Comparison of ENCODE assay signal across 8 cellular contexts in the genomic region with DNA sequence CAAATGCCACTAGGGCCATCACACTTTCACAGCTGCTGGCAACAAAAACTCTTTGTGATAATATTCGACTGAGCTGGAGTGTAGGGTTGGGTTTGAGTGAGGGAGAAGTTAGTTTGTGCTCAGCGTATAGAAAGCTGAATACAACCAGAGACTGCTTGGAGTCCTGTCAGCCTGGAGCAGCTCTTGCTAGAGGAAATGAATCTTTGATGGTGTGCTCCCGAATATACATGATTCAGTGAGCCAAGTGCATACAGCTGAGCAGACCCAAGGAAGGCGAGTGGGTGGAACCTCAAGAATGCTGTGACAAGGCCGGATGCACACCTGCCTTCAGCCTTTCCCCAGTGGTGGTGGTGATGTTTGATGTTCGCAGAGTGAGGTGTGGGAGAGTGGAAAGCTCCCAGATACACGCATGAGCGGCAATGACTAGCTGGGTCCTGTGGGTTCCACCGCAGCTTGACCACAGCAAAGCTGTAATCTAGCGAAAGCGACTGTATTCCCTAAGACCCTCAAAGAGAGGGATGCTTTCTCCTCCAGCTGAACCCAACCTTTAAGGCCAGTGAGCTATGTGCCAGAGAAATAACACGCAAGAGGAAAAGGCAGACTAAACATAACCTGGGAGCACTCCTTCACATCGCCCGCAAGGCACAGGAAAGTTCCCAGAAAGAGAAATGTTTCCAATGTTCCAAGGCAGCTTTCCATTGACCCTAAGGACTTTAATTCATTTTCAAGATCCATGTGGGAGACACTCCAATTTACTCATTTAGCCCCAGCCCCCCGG. TPM values are rescaled to one million over a fixed set of nuclear protein-coding genes. Genes with fewer than 3 reads are reported as not detected.
DNase-seq lines count a peak whose midpoint lies in the region; ATAC-seq and TF ChIP-seq lines count a peak whose summit lies in the region.

No MANE protein-coding gene starts in this region.

- peak overlapping the region; percentile 98 for H3K4me3 ChIP-seq in CD8-positive, alpha-beta T cell (ENCODE audit: low read depth, low read length)
- H3K4me3 ChIP-seq in HL-60 (replicated peaks; ENCODE audit: insufficient read depth, low read length) = peak overlapping the region; percentile 53
- H3K4me3 ChIP-seq in thymus (ENCODE audit: low read length) = peak overlapping the region; percentile 72

- peak; percentile 54 for ATAC-seq in CD8-positive, alpha-beta T cell

- H3K27me3 Mint-ChIP-seq in CD8-positive, alpha-beta T cell (ENCODE audit: low read depth) = no peaks in the 10 kb centered on the region

- peak overlapping the region; percentile 95 for H3K4me3 Mint-ChIP-seq in CD8-positive, alpha-beta T cell

- peak overlapping the region; percentile 71 for H3K27ac ChIP-seq in CD8-positive, alpha-beta T cell (ENCODE audit: low read depth, low read length)
- H3K27ac ChIP-seq in HL-60 (replicated peaks) (no peak overlapping the region), epithelial cell of prostate (peak overlapping the region; percentile 52), thymus (ENCODE audit: low read depth) (peak overlapping the region; percentile 90)

- intact Hi-C loops in CD8-positive, alpha-beta T cell (cut with DNase I, micrococcal nuclease) = loop anchor here (1.0 to 5.0 kb wide), 6 partner anchors 16 to 427 kb away; a partner anchor contains a TSS

- H3K4me1 ChIP-seq in CD8-positive, alpha-beta T cell (ENCODE audit: insufficient read depth, low read length) = peaks cover 35% of the 10 kb centered on the region
- H3K4me1 ChIP-seq in thymus (ENCODE audit: control insufficient read depth, insufficient read depth, low read length) = peaks cover 22% of the 10 kb centered on the region

- H3K9me3 Mint-ChIP-seq in CD8-positive, alpha-beta T cell = no peaks in the 10 kb centered on the region

- H3K9me3 ChIP-seq in CD8-positive, alpha-beta T cell (ENCODE audit: low read length) = no peaks in the 10 kb centered on the region
- H3K9me3 ChIP-seq in thymus (ENCODE audit: control insufficient read depth) = no peaks in the 10 kb centered on the region

- no peak for TF ChIP-seq CTCF in CD8-positive, alpha-beta T cell (IDR thresholded peaks at IDR 0.05)
- TF ChIP-seq CTCF in HL-60 (IDR thresholded peaks at IDR 0.05; ENCODE audit: insufficient read depth, low read length) = no peak

- CTCF ChIA-PET in CD8-positive, alpha-beta T cell (lab: Charles Lee) = interaction anchor here (0.9 to 12.9 kb wide), 42 partner anchors 11 to 195 kb away, joined by 3 to 222 read pairs (median 6); no protein-coding TSS in a partner anchor

- WGBS in thymus = 10% methylated on average over 15 of the region's 15 CpGs

- peaks cover 50% of the 10 kb centered on the region for H3K4me1 Mint-ChIP-seq in CD8-positive, alpha-beta T cell (ENCODE audit: low read depth)

- POLR2A ChIA-PET in CD8-positive, alpha-beta T cell (lab: Charles Lee) = interaction anchor here (0.9 to 6.7 kb wide), 29 partner anchors 11 to 244 kb away, joined by 3 to 182 read pairs (median 7); a partner anchor contains a TSS

- H3K36me3 Mint-ChIP-seq in CD8-positive, alpha-beta T cell = peaks cover 36% of the 10 kb centered on the region

- DNase-seq in CD8-positive, alpha-beta T cell = peak; percentile 31 to 80 (median 75)
- DNase-seq in HL-60 (ENCODE audit: low read depth in 1 of 2, low spot score in 1 of 2) (no peak), epithelial cell of prostate (ENCODE audit: low read depth, low spot score) (peak; percentile 36), occipital lobe (lab: John Stamatoyannopoulos, UW) (peak; percentile 24), NCI-H2081 treated with DMSO at 0.1 percent for 48 hours (lab: John Stamatoyannopoulos, UW) (no peak), SW 1271 (lab: John Stamatoyannopoulos, UW) (no peak)
- peak; percentile 63 to 80 for DNase-seq in activated CD8-positive, alpha-beta memory T cell treated with anti-CD3 and anti-CD28 coated beads for 4 hours (ENCODE audit: low read depth in 2 of 2)

- no peaks in the 10 kb centered on the region for H3K27me3 ChIP-seq in CD8-positive, alpha-beta T cell (ENCODE audit: insufficient read depth, low read length)
- H3K27me3 ChIP-seq in HL-60 (ENCODE audit: insufficient read depth, poor library complexity, severe bottlenecking) (no peaks in the 10 kb centered on the region), thymus (ENCODE audit: control insufficient read depth, insufficient read depth) (no peaks in the 10 kb centered on the region)

- H3K27ac Mint-ChIP-seq in CD8-positive, alpha-beta T cell = peak overlapping the region; percentile 93

- H3K36me3 ChIP-seq in CD8-positive, alpha-beta T cell (ENCODE audit: insufficient read depth, low read length) = no peaks in the 10 kb centered on the region
- no peaks in the 10 kb centered on the region for H3K36me3 ChIP-seq in thymus (ENCODE audit: control insufficient read depth, insufficient read depth)

RNA-seq across cellular contexts. Expression of a gene that starts 1.2 kb away (rescaled TPM):
- total RNA-seq in CD8-positive, alpha-beta T cell = 10 to 100 TPM; 38.8 to 39.9 TPM
- total RNA-seq in occipital lobe = 26.4 TPM
- 31.5 TPM for polyA plus RNA-seq in thymus

Comparison
In these comparisons a context has a peak if more than half of its experiments do, and no peak if none do; other contexts are left out.
1. DNase-seq: peak in CD8-positive, alpha-beta T cell (7 of 7), activated CD8-positive, alpha-beta memory T cell treated with anti-CD3 and anti-CD28 coated beads for 4 hours (2 of 2), epithelial cell of prostate (single experiment) and occipital lobe (single experiment); none in HL-60 (0 of 2), NCI-H2081 treated with DMSO at 0.1 percent for 48 hours (single experiment) and SW 1271 (0 of 2).
2. Peak in every context shown above with its lines, with median percentiles within 50 percentile points of each other: H3K4me3 ChIP-seq.